ENCODE assay signal across 22 cellular contexts in genomic region chr10:104452977-104453376, GRCh38.
"Had no signal": no experiment of that assay in that cellular context is flagged by ENCODE, and none has a peak within 500 bp of the region (broad histone marks: within the 10 kb centered on the region; RNA-seq: fewer than 3 reads in every experiment).

No MANE protein-coding gene starts in this region.

- H3K27ac ChIP-seq: epithelial cell of prostate, esophagus squamous epithelium, gastrocnemius medialis, heart right ventricle, left lung, lower lobe of right lung had no signal

- DNase-seq: cortex of kidney; effector CD8-positive, alpha-beta T cell; effector memory CD8-positive, alpha-beta T cell; endodermal cell; erythroblast; esophagus squamous epithelium; foreskin fibroblast; foreskin melanocyte; gastrocnemius medialis; glutamatergic neuron; head of caudate nucleus; heart right ventricle; hippocampal formation; left cardiac atrium; left lung; left ventricle myocardium superior; lower lobe of right lung; mesenchymal stem cell; mucosa of descending colon; naive B cell had no signal

- H3K9me3 ChIP-seq: esophagus squamous epithelium, gastrocnemius medialis, heart right ventricle, left lung, lower lobe of right lung, mucosa of descending colon had no signal

- H3K36me3 ChIP-seq: esophagus squamous epithelium, gastrocnemius medialis, heart right ventricle, left lung, lower lobe of right lung had no signal

- ATAC-seq: effector memory CD8-positive, alpha-beta T cell; esophagus mucosa; gastrocnemius medialis; heart right ventricle; left lung; left ventricle myocardium superior; lower lobe of right lung; mucosa of descending colon had no signal

- H3K4me3 ChIP-seq: esophagus squamous epithelium, gastrocnemius medialis, heart right ventricle, left lung, lower lobe of right lung, mucosa of descending colon had no signal

- H3K27me3 ChIP-seq: gastrocnemius medialis, heart right ventricle, left lung had no signal

- H3K4me1 ChIP-seq: esophagus squamous epithelium, gastrocnemius medialis, heart right ventricle, left lung, lower lobe of right lung had no signal
